Comparison of ENCODE assay signal across 12 cellular contexts in genomic region chr1:113858982-113859381, GRCh38. TPM values are rescaled to one million over a fixed set of nuclear protein-coding genes. Genes with fewer than 3 reads are reported as not detected.
DNase-seq lines count a peak whose midpoint lies in the region; ATAC-seq and TF ChIP-seq lines count a peak whose summit lies in the region.
"Had no signal": no experiment of that assay in that cellular context is flagged by ENCODE, and none has a peak within 500 bp of the region (broad histone marks: within the 10 kb centered on the region; RNA-seq: fewer than 3 reads in every experiment).

No MANE protein-coding gene starts in this region.

- POLR2A ChIA-PET in PC-9 (lab: Charles Lee; ENCODE audit: unreplicated experiment) = interaction anchor here (0.6 kb wide), 1 partner anchor 9 kb away, joined by 6 read pairs; no protein-coding TSS in a partner anchor

- H3K4me1 Mint-ChIP-seq in activated naive CD8-positive, alpha-beta T cell (ENCODE audit: low read depth) = peaks cover 41% of the 10 kb centered on the region
- H3K4me1 Mint-ChIP-seq in activated naive CD8-positive, alpha-beta T cell treated with anti-CD3 and anti-CD28 coated beads for 36 hours = peaks cover 37% of the 10 kb centered on the region
- H3K4me1 Mint-ChIP-seq in activated T-helper 1 cell treated with anti-CD3 and anti-CD28 coated beads, Interleukin-12 subunit alpha, Interleukin-12 subunit beta, Interleukin-2, Interleukin-4 antibody, amounts not matched to agents 30 ng/mL and 10 ng/mL and 1 ng/mL, durations not matched to agents 14 hours and 24 hours and 36 hours (ENCODE audit: low read depth) = peaks cover 50% of the 10 kb centered on the region
- peaks cover 64% of the 10 kb centered on the region for H3K4me1 Mint-ChIP-seq in stimulated activated effector memory CD8-positive, alpha-beta T cell treated with anti-CD3 and anti-CD28 coated beads, Interleukin-12 subunit alpha, Interleukin-12 subunit beta, amount 100 ng/mL, for 72 hours

- H3K4me2 ChIP-seq in PC-9 = no peak overlapping the region

- TF ChIP-seq CTCF in PC-9 (conservative IDR thresholded peaks at IDR 0.05) = no peak

- H3K9me2 ChIP-seq in PC-9 (ENCODE audit: insufficient read depth) = no peaks in the 10 kb centered on the region

- H3K4me3 ChIP-seq in PC-9 = no peak overlapping the region

- peaks cover 36% of the 10 kb centered on the region for H3K36me3 Mint-ChIP-seq in activated naive CD8-positive, alpha-beta T cell
- H3K36me3 Mint-ChIP-seq in activated naive CD8-positive, alpha-beta T cell treated with anti-CD3 and anti-CD28 coated beads for 36 hours = peaks cover 46% of the 10 kb centered on the region
- peaks cover 65% of the 10 kb centered on the region for H3K36me3 Mint-ChIP-seq in activated T-helper 1 cell treated with anti-CD3 and anti-CD28 coated beads, Interleukin-12 subunit alpha, Interleukin-12 subunit beta, Interleukin-2, Interleukin-4 antibody, amounts not matched to agents 30 ng/mL and 10 ng/mL and 1 ng/mL, durations not matched to agents 14 hours and 24 hours and 36 hours (ENCODE audit: low read depth)
- H3K36me3 Mint-ChIP-seq in stimulated activated effector memory CD8-positive, alpha-beta T cell treated with anti-CD3 and anti-CD28 coated beads, Interleukin-12 subunit alpha, Interleukin-12 subunit beta, amount 100 ng/mL, for 72 hours = peaks cover 82% of the 10 kb centered on the region
- H3K36me3 Mint-ChIP-seq: mesothelial cell of epicardium had no signal

- H3F3A ChIP-seq in PC-9 (ENCODE audit: insufficient read depth, low read depth) = no peaks in the 10 kb centered on the region

- no peak overlapping the region for H3K27ac ChIP-seq in PC-9

- intact Hi-C loops in activated T-helper 1 cell treated with anti-CD3 and anti-CD28 coated beads, Interleukin-12 subunit alpha, Interleukin-12 subunit beta, Interleukin-2, Interleukin-4 antibody, amounts not matched to agents 30 ng/mL and 10 ng/mL and 1 ng/mL, durations not matched to agents 14 hours and 24 hours and 36 hours (cut with micrococcal nuclease) = loop anchor here (2.0 kb wide), 1 partner anchor 14 kb away; no protein-coding TSS in a partner anchor
- intact Hi-C loops in PC-9 (cut with micrococcal nuclease; ENCODE audit: unreplicated experiment) = no loop called here

- no peaks in the 10 kb centered on the region for H3K27me3 ChIP-seq in PC-9 (ENCODE audit: insufficient read depth, low read depth)

- H3K9me3 ChIP-seq in PC-9 (ENCODE audit: insufficient read depth, low read depth) = no peaks in the 10 kb centered on the region

- no TSS peak for BruUV-seq in PC-9 (replicated peaks; lab: Mats Ljungman, UMichigan)

- ATAC-seq in stimulated activated effector memory CD8-positive, alpha-beta T cell treated with anti-CD3 and anti-CD28 coated beads, Interleukin-12 subunit alpha, Interleukin-12 subunit beta, amount 100 ng/mL, for 72 hours = no peak
- ATAC-seq in HG03280 (IDR thresholded peaks at IDR 0.05; ENCODE audit: unreplicated experiment) = no peak

- no peaks in the 10 kb centered on the region for H3K4me1 ChIP-seq in PC-9 (replicated peaks; ENCODE audit: insufficient read depth)

- H3K27ac Mint-ChIP-seq in activated naive CD8-positive, alpha-beta T cell = peak overlapping the region; percentile 4
- no peak overlapping the region for H3K27ac Mint-ChIP-seq in activated naive CD8-positive, alpha-beta T cell treated with anti-CD3 and anti-CD28 coated beads for 36 hours
- H3K27ac Mint-ChIP-seq in activated T-helper 1 cell treated with anti-CD3 and anti-CD28 coated beads, Interleukin-12 subunit alpha, Interleukin-12 subunit beta, Interleukin-2, Interleukin-4 antibody, amounts not matched to agents 30 ng/mL and 10 ng/mL and 1 ng/mL, durations not matched to agents 14 hours and 24 hours and 36 hours = peak overlapping the region; percentile 31
- peak overlapping the region; percentile 54 for H3K27ac Mint-ChIP-seq in stimulated activated effector memory CD8-positive, alpha-beta T cell treated with anti-CD3 and anti-CD28 coated beads, Interleukin-12 subunit alpha, Interleukin-12 subunit beta, amount 100 ng/mL, for 72 hours
- H3K27ac Mint-ChIP-seq: mesothelial cell of epicardium had no signal

- H2AFZ ChIP-seq in PC-9 = no peak overlapping the region

- H3K36me3 ChIP-seq in PC-9 (ENCODE audit: low read depth) = no peaks in the 10 kb centered on the region

- CTCF ChIA-PET in PC-9 (lab: Charles Lee) = no interaction called here

- no peaks in the 10 kb centered on the region for H3K9me3 Mint-ChIP-seq in activated naive CD8-positive, alpha-beta T cell (ENCODE audit: low read depth)
- no peaks in the 10 kb centered on the region for H3K9me3 Mint-ChIP-seq in activated naive CD8-positive, alpha-beta T cell treated with anti-CD3 and anti-CD28 coated beads for 36 hours
- no peaks in the 10 kb centered on the region for H3K9me3 Mint-ChIP-seq in activated T-helper 1 cell treated with anti-CD3 and anti-CD28 coated beads, Interleukin-12 subunit alpha, Interleukin-12 subunit beta, Interleukin-2, Interleukin-4 antibody, amounts not matched to agents 30 ng/mL and 10 ng/mL and 1 ng/mL, durations not matched to agents 14 hours and 24 hours and 36 hours
- H3K9me3 Mint-ChIP-seq in stimulated activated effector memory CD8-positive, alpha-beta T cell treated with anti-CD3 and anti-CD28 coated beads, Interleukin-12 subunit alpha, Interleukin-12 subunit beta, amount 100 ng/mL, for 72 hours = no peaks in the 10 kb centered on the region
- H3K9me3 Mint-ChIP-seq: activated T-cell treated with anti-CD3 and anti-CD28 coated beads, Interleukin-2, amount 50 U/mL, for 4 hours; mesothelial cell of epicardium had no signal

- no peaks in the 10 kb centered on the region for H3K79me2 ChIP-seq in PC-9 (ENCODE audit: low read depth)

- no peak overlapping the region for H3K4me3 Mint-ChIP-seq in activated naive CD8-positive, alpha-beta T cell
- no peak overlapping the region for H3K4me3 Mint-ChIP-seq in activated naive CD8-positive, alpha-beta T cell treated with anti-CD3 and anti-CD28 coated beads for 36 hours
- no peak overlapping the region for H3K4me3 Mint-ChIP-seq in activated T-helper 1 cell treated with anti-CD3 and anti-CD28 coated beads, Interleukin-12 subunit alpha, Interleukin-12 subunit beta, Interleukin-2, Interleukin-4 antibody, amounts not matched to agents 30 ng/mL and 10 ng/mL and 1 ng/mL, durations not matched to agents 14 hours and 24 hours and 36 hours
- H3K4me3 Mint-ChIP-seq in stimulated activated effector memory CD8-positive, alpha-beta T cell treated with anti-CD3 and anti-CD28 coated beads, Interleukin-12 subunit alpha, Interleukin-12 subunit beta, amount 100 ng/mL, for 72 hours = peak overlapping the region; percentile 36
- H3K4me3 Mint-ChIP-seq: activated T-cell treated with anti-CD3 and anti-CD28 coated beads, Interleukin-2, amount 50 U/mL, for 4 hours; mesothelial cell of epicardium had no signal

- no peak for DNase-seq in activated naive CD8-positive, alpha-beta T cell treated with anti-CD3 and anti-CD28 coated beads for 36 hours
- no peak for DNase-seq in activated T-helper 1 cell treated with anti-CD3 and anti-CD28 coated beads, Interleukin-12 subunit alpha, Interleukin-12 subunit beta, Interleukin-2, Interleukin-4 antibody, amounts not matched to agents 30 ng/mL and 10 ng/mL and 1 ng/mL, durations not matched to agents 14 hours and 24 hours and 36 hours (ENCODE audit: low spot score)
- no peak for DNase-seq in stimulated activated effector memory CD8-positive, alpha-beta T cell treated with anti-CD3 and anti-CD28 coated beads, Interleukin-12 subunit alpha, Interleukin-12 subunit beta, amount 100 ng/mL, for 72 hours (ENCODE audit: low spot score in 2 of 2)
- no peak for DNase-seq in PC-9
- DNase-seq: activated CD4-positive, CD25-positive, alpha-beta regulatory T cell; activated T-cell treated with anti-CD3 and anti-CD28 coated beads, Interleukin-2, amount 50 U/mL, for 4 hours; DMS153; foreskin melanocyte; SW 1271 had no signal

- no peaks in the 10 kb centered on the region for H4K20me1 ChIP-seq in PC-9 (ENCODE audit: insufficient read depth)

- H3K27me3 Mint-ChIP-seq in activated naive CD8-positive, alpha-beta T cell = no peaks in the 10 kb centered on the region
- no peaks in the 10 kb centered on the region for H3K27me3 Mint-ChIP-seq in activated naive CD8-positive, alpha-beta T cell treated with anti-CD3 and anti-CD28 coated beads for 36 hours
- no peaks in the 10 kb centered on the region for H3K27me3 Mint-ChIP-seq in activated T-helper 1 cell treated with anti-CD3 and anti-CD28 coated beads, Interleukin-12 subunit alpha, Interleukin-12 subunit beta, Interleukin-2, Interleukin-4 antibody, amounts not matched to agents 30 ng/mL and 10 ng/mL and 1 ng/mL, durations not matched to agents 14 hours and 24 hours and 36 hours (ENCODE audit: insufficient read depth)

RNA-seq across cellular contexts. Expression of gene PTPN22, which starts 12.5 kb away (rescaled TPM):
- total RNA-seq in activated naive CD8-positive, alpha-beta T cell treated with anti-CD3 and anti-CD28 coated beads for 36 hours = 10 to 100 TPM; 67.9 to 68.4 TPM
- total RNA-seq in activated T-helper 1 cell treated with anti-CD3 and anti-CD28 coated beads, Interleukin-12 subunit alpha, Interleukin-12 subunit beta, Interleukin-2, Interleukin-4 antibody, amounts not matched to agents 30 ng/mL and 10 ng/mL and 1 ng/mL, durations not matched to agents 14 hours and 24 hours and 36 hours = 66.2 and 66.7 TPM in 2 replicates
- total RNA-seq in PC-9 (2021) = 0.11 TPM in 1 of 2 replicates, not detected in the other
- total RNA-seq: mesothelial cell of epicardium had no signal

RNA-seq across cellular contexts. Expression of gene BCL2L15, which starts 28.4 kb away (rescaled TPM):
- total RNA-seq in activated naive CD8-positive, alpha-beta T cell treated with anti-CD3 and anti-CD28 coated beads for 36 hours = 1 to 10 TPM in 1 of 2 experiments, under 1 TPM in 1; 0.88 to 2.2 TPM
- 0.67 and 0.69 TPM in 2 replicates for total RNA-seq in activated T-helper 1 cell treated with anti-CD3 and anti-CD28 coated beads, Interleukin-12 subunit alpha, Interleukin-12 subunit beta, Interleukin-2, Interleukin-4 antibody, amounts not matched to agents 30 ng/mL and 10 ng/mL and 1 ng/mL, durations not matched to agents 14 hours and 24 hours and 36 hours
- 0.15 TPM in 1 of 2 replicates, not detected in the other for total RNA-seq in PC-9 (2021)

RNA-seq across cellular contexts. Expression of gene AP4B1, which starts 45.6 kb away (rescaled TPM):
- total RNA-seq in activated naive CD8-positive, alpha-beta T cell treated with anti-CD3 and anti-CD28 coated beads for 36 hours = 10 to 100 TPM; 36.8 to 37.7 TPM
- 36.3 and 40.9 TPM in 2 replicates for total RNA-seq in activated T-helper 1 cell treated with anti-CD3 and anti-CD28 coated beads, Interleukin-12 subunit alpha, Interleukin-12 subunit beta, Interleukin-2, Interleukin-4 antibody, amounts not matched to agents 30 ng/mL and 10 ng/mL and 1 ng/mL, durations not matched to agents 14 hours and 24 hours and 36 hours
- 10.0 and 11.7 TPM in 2 replicates for total RNA-seq in PC-9 (2021)

RNA-seq across cellular contexts. Expression of gene DCLRE1B, which starts 46.1 kb away (rescaled TPM):
- 10 to 100 TPM; 25.2 to 26.5 TPM for total RNA-seq in activated naive CD8-positive, alpha-beta T cell treated with anti-CD3 and anti-CD28 coated beads for 36 hours
- 20.9 and 21.2 TPM in 2 replicates for total RNA-seq in activated T-helper 1 cell treated with anti-CD3 and anti-CD28 coated beads, Interleukin-12 subunit alpha, Interleukin-12 subunit beta, Interleukin-2, Interleukin-4 antibody, amounts not matched to agents 30 ng/mL and 10 ng/mL and 1 ng/mL, durations not matched to agents 14 hours and 24 hours and 36 hours
- 10.1 and 11.2 TPM in 2 replicates for total RNA-seq in PC-9 (2021)

RNA-seq across cellular contexts. Expression of gene RSBN1, which starts 46.7 kb away (rescaled TPM):
- 10 to 100 TPM; 15.4 to 16.3 TPM for total RNA-seq in activated naive CD8-positive, alpha-beta T cell treated with anti-CD3 and anti-CD28 coated beads for 36 hours
- 18.4 and 19.5 TPM in 2 replicates for total RNA-seq in activated T-helper 1 cell treated with anti-CD3 and anti-CD28 coated beads, Interleukin-12 subunit alpha, Interleukin-12 subunit beta, Interleukin-2, Interleukin-4 antibody, amounts not matched to agents 30 ng/mL and 10 ng/mL and 1 ng/mL, durations not matched to agents 14 hours and 24 hours and 36 hours
- 11.3 and 12.3 TPM in 2 replicates for total RNA-seq in PC-9 (2021)

Comparison
In these comparisons a context has a peak if more than half of its experiments do, and no peak if none do; other contexts are left out.
1. RNA of gene PTPN22, which starts 12.5 kb away (total RNA-seq): 67.9 to 68.4 TPM in activated naive CD8-positive, alpha-beta T cell treated with anti-CD3 and anti-CD28 coated beads for 36 hours and 66.2 to 66.7 TPM in activated T-helper 1 cell treated with anti-CD3 and anti-CD28 coated beads, Interleukin-12 subunit alpha, Interleukin-12 subunit beta, Interleukin-2, Interleukin-4 antibody, amounts not matched to agents 30 ng/mL and 10 ng/mL and 1 ng/mL, durations not matched to agents 14 hours and 24 hours and 36 hours; 0.11 TPM in PC-9; every median in the first group is over 10 times any median in the second.